ENCODE assay signal across 29 cellular contexts in the genomic region with DNA sequence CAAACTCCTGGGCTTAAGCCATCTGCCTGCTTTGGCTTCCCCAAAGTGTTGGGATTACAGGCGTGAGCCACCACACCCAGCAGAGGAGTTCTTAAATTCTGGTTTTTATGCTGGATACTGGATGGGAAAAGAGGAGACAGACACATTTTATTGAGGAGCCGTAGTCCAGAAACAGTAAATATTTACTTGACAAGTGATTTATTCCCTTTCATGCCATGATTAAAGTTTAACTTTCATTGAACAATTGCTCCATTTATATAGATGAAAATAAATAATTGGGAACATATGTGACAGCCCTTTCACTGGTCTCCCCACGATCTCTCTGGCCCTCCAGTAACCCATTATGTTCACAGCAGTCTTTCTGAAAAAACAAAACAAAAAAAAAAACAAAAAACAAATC.
"Had no signal": no experiment of that assay in that cellular context is flagged by ENCODE, and none has a peak within 500 bp of the region (broad histone marks: within the 10 kb centered on the region; RNA-seq: fewer than 3 reads in every experiment).

No MANE protein-coding gene starts in this region.

- H3K27me3 ChIP-seq: gastroesophageal sphincter, heart right ventricle, left lung, neural progenitor cell, right lobe of liver, testis, tibial artery, upper lobe of left lung had no signal

- H2AFZ ChIP-seq: neural progenitor cell had no signal

- DNase-seq: central memory CD4-positive, alpha-beta T cell; effector CD8-positive, alpha-beta T cell; endodermal cell; foreskin fibroblast; glutamatergic neuron; heart right ventricle; hippocampal formation; left cardiac atrium; left lung; naive thymus-derived CD4-positive, alpha-beta T cell; posterior cingulate gyrus; right lobe of liver; stimulated activated CD4-positive, alpha-beta T cell treated with anti-CD3 and anti-CD28 coated beads, Interleukin-12 subunit alpha, Interleukin-12 subunit beta, amount 100 ng/mL, for 4 hours; stimulated activated CD4-positive, alpha-beta T cell treated with anti-CD3 and anti-CD28 coated beads, Interleukin-1b, Interleukin-23, amount 100 ng/mL, for 48 hours; stimulated activated CD4-positive, alpha-beta T cell treated with anti-CD3 and anti-CD28 coated beads, Interleukin-4, amount 100 ng/mL, for 1 hour; stimulated activated CD8-positive, alpha-beta memory T cell treated with anti-CD3 and anti-CD28 coated beads, Interleukin-4, amount 100 ng/mL, for 48 hours; stimulated activated naive CD8-positive, alpha-beta T cell treated with anti-CD3 and anti-CD28 coated beads, Interleukin-15, Interleukin-2, amounts not matched to agents 100 U/mL and 50 U/mL, for 24 hours; substantia nigra; testis; tibial artery had no signal

- H3K27ac ChIP-seq: epithelial cell of prostate, gastroesophageal sphincter, left lung, neural progenitor cell, right lobe of liver, testis, tibial artery had no signal

- H3K27ac Mint-ChIP-seq: neural progenitor cell had no signal

- H3K4me1 ChIP-seq: gastroesophageal sphincter, testis, tibial artery had no signal

- H3K4me3 Mint-ChIP-seq: endodermal cell, nephron, neural progenitor cell had no signal

- FAIRE-seq: colon, islet of Langerhans, small intestine had no signal

- H3K36me3 ChIP-seq: gastroesophageal sphincter, heart right ventricle, left lung, neural progenitor cell, right lobe of liver, tibial artery, upper lobe of left lung had no signal

- H3K9me3 Mint-ChIP-seq: endodermal cell, nephron had no signal

- H3K4me3 ChIP-seq: gastroesophageal sphincter, heart right ventricle, left lung, neural progenitor cell, right lobe of liver, testis, tibial artery, upper lobe of left lung had no signal

- H3K9me3 ChIP-seq: gastroesophageal sphincter, right lobe of liver, testis, tibial artery, upper lobe of left lung had no signal

- H3K9ac ChIP-seq: neural progenitor cell had no signal

- ATAC-seq: esophagus mucosa; gastroesophageal sphincter; left cardiac atrium; naive thymus-derived CD4-positive, alpha-beta T cell; stimulated activated naive CD8-positive, alpha-beta T cell treated with anti-CD3 and anti-CD28 coated beads, Interleukin-15, Interleukin-2, amounts not matched to agents 100 U/mL and 50 U/mL, for 24 hours had no signal

- H3K4me2 ChIP-seq: neural progenitor cell had no signal
